In genomic region chr13:48037346-48038173, GRCh38 we compare ENCODE assay signal across 8 cellular contexts. TPM values are rescaled to one million over a fixed set of nuclear protein-coding genes. Genes with fewer than 3 reads are reported as not detected.
A peak's percentile ranks its signal among the peaks of the same experiment; 100 is the strongest.
DNase-seq lines count a peak whose midpoint lies in the region; ATAC-seq and TF ChIP-seq lines count a peak whose summit lies in the region.

Gene NUDT15, plus strand, starts transcription at chr13:48037726. Its CDS starts 21 bp downstream, at chr13:48037747.

- peaks cover 32% of the 10 kb centered on the region for H3K4me1 Mint-ChIP-seq in CD8-positive, alpha-beta T cell (ENCODE audit: low read depth)

- H3K4me3 ChIP-seq in CD8-positive, alpha-beta T cell (ENCODE audit: low read depth, low read length) = peak within 1 kb of the TSS; percentile 96
- H3K4me3 ChIP-seq in liver (ENCODE audit: low read depth in 1 of 3, low read length in 3 of 3) = peak within 1 kb of the TSS; percentile 61 to 88 (median 75)

- no peaks in the 10 kb centered on the region for H3K36me3 ChIP-seq in CD8-positive, alpha-beta T cell (ENCODE audit: insufficient read depth, low read length)
- peaks cover 0 to 12% (median 7%) of the 10 kb centered on the region in 4 donors for H3K36me3 ChIP-seq in liver (ENCODE audit: control insufficient read depth in 4 of 4, insufficient read depth in 3 of 4, low read depth in 1 of 4, low read length in 3 of 4)

- peaks cover 44% of the 10 kb centered on the region for H3K36me3 Mint-ChIP-seq in CD8-positive, alpha-beta T cell

- peak; percentile 88 to 97 (median 94) for DNase-seq in CD8-positive, alpha-beta T cell
- peak; percentile 99 for DNase-seq in NCI-H82 (lab: John Stamatoyannopoulos, UW)
- DNase-seq in activated CD4-positive, alpha-beta T cell treated with anti-CD3 and anti-CD28 coated beads, Interleukin-2, amount 50 U/mL, for 48 hours = peak; percentile 93 to 96
- DNase-seq in dermis microvascular lymphatic vessel endothelial cell (ENCODE audit: low read depth in 2 of 2) = peak; percentile 95 to 96
- peak; percentile 95 for DNase-seq in stimulated activated CD4-positive, alpha-beta T cell treated with anti-CD3 and anti-CD28 coated beads, Interleukin-4, amount 100 ng/mL, for 24 hours

- H3K27me3 Mint-ChIP-seq in CD8-positive, alpha-beta T cell (ENCODE audit: low read depth) = no peaks in the 10 kb centered on the region

- peak within 1 kb of the TSS; percentile 97 for H3K4me3 Mint-ChIP-seq in CD8-positive, alpha-beta T cell

- CTCF ChIA-PET in CD8-positive, alpha-beta T cell (lab: Charles Lee) = interaction anchor here (0.6 to 3.3 kb wide), 21 partner anchors 10 to 730 kb away, joined by 3 to 21 read pairs (median 4); partner anchors contain the start of genes MED4 and RCBTB2

- peak within 1 kb of the TSS; percentile 99 for H3K27ac ChIP-seq in CD8-positive, alpha-beta T cell (ENCODE audit: low read depth, low read length)
- H3K27ac ChIP-seq in liver (ENCODE audit: low read depth in 1 of 2, low read length in 2 of 2) = peak within 1 kb of the TSS; percentile 95 to 97

- H3K9me3 Mint-ChIP-seq in CD8-positive, alpha-beta T cell = no peaks in the 10 kb centered on the region

- TF ChIP-seq RAD21 in liver (IDR thresholded peaks at IDR 0.05) = peak; percentile 75 to 86

- H3K9me3 ChIP-seq in CD8-positive, alpha-beta T cell (ENCODE audit: low read length) = no peaks in the 10 kb centered on the region
- no peaks in the 10 kb centered on the region for H3K9me3 ChIP-seq in liver (ENCODE audit: control insufficient read depth in 4 of 4, low read length in 3 of 4)

- peak within 1 kb of the TSS; percentile 66 to 89 for H3K9ac ChIP-seq in liver (ENCODE audit: low read depth in 1 of 2, low read length in 2 of 2)

- intact Hi-C loops in CD8-positive, alpha-beta T cell (cut with DNase I, micrococcal nuclease) = loop anchor here (1.0 to 5.0 kb wide), 13 partner anchors 36 to 1755 kb away; partner anchors contain the start of genes CAB39L (in 2 of the 2), KPNA3 (in 2 of the 2), MED4 (in 2 of the 2) and SETDB2 (in 2 of the 2)

- under 1% methylated on average over 82 of the region's 82 CpGs for WGBS in liver

- peak; percentile 90 for ATAC-seq in CD8-positive, alpha-beta T cell
- ATAC-seq in GM19438 (IDR thresholded peaks at IDR 0.05; ENCODE audit: low read depth, unreplicated experiment) (peak; percentile 93), HG03575 (IDR thresholded peaks at IDR 0.05; ENCODE audit: extremely low read depth, insufficient number of reproducible peaks, low FRiP score, unreplicated experiment) (peak; percentile 74)

- peaks cover 20% of the 10 kb centered on the region for H3K4me1 ChIP-seq in CD8-positive, alpha-beta T cell (ENCODE audit: insufficient read depth, low read length)
- H3K4me1 ChIP-seq in liver (ENCODE audit: control insufficient read depth in 4 of 4, insufficient read depth in 4 of 4, low read length in 3 of 4) = peaks cover 0 to 11% (median 10%) of the 10 kb centered on the region in 4 donors

- POLR2A ChIA-PET in CD8-positive, alpha-beta T cell (lab: Charles Lee) = interaction anchor here (0.6 to 3.6 kb wide), 20 partner anchors 10 to 1985 kb away, joined by 3 to 40 read pairs (median 4); partner anchors contain the start of genes CAB39L, FNDC3A, ITM2B and MED4

- H3K27ac Mint-ChIP-seq in CD8-positive, alpha-beta T cell = peak within 1 kb of the TSS; percentile 98

- TF ChIP-seq CTCF in CD8-positive, alpha-beta T cell (IDR thresholded peaks at IDR 0.05) = peak; percentile 99
- peak; percentile 98 for TF ChIP-seq CTCF in liver (IDR thresholded peaks at IDR 0.05; ENCODE audit: low read depth, low read length, missing input control)

- no peaks in the 10 kb centered on the region for H3K27me3 ChIP-seq in CD8-positive, alpha-beta T cell (ENCODE audit: insufficient read depth, low read length)
- H3K27me3 ChIP-seq in liver (ENCODE audit: control insufficient read depth in 4 of 4, insufficient read depth in 4 of 4, low read length in 3 of 4) = no peaks in the 10 kb centered on the region

TF ChIP-seq in liver, 16 proteins besides CTCF, POLR2A, EP300 and RAD21:
- TF ChIP-seq YY1 (IDR thresholded peaks at IDR 0.05) (peak; percentile 86), HNF4G (IDR thresholded peaks at IDR 0.05) (no peak), GABPA (IDR thresholded peaks at IDR 0.05 in 1 of 2, conservative IDR thresholded peaks at IDR 0.05 in 1 of 2) (peak; percentile 49 to 91), REST (IDR thresholded peaks at IDR 0.05) (peak; percentile 94), ZBTB33 (IDR thresholded peaks at IDR 0.05) (peak; percentile 88), RXRA (IDR thresholded peaks at IDR 0.05) (peak; percentile 94 to 99), EGR1 (IDR thresholded peaks at IDR 0.05; ENCODE audit: low read depth in 2 of 2) (no peak), NR2F2 (IDR thresholded peaks at IDR 0.05) (peak; percentile 87), MAX (IDR thresholded peaks at IDR 0.05) (peak; percentile 75), ATF3 (IDR thresholded peaks at IDR 0.05) (no peak), HNF4A (conservative IDR thresholded peaks at IDR 0.05) (peak; percentile 22 to 49), FOXA2 (IDR thresholded peaks at IDR 0.05) (no peak), JUND (IDR thresholded peaks at IDR 0.05) (peak; percentile 7 to 50), FOXA1 (IDR thresholded peaks at IDR 0.05) (peak; percentile 17), SP1 (IDR thresholded peaks at IDR 0.05) (peak; percentile 78), TAF1 (conservative IDR thresholded peaks at IDR 0.05) (no peak)
TF ChIP-seq in liver: peak in this region for 11.

RNA-seq across cellular contexts. Expression of gene NUDT15, which starts in this region (rescaled TPM):
- total RNA-seq in CD8-positive, alpha-beta T cell = 10 to 100 TPM; 23.8 to 24.9 TPM
- total RNA-seq in dermis microvascular lymphatic vessel endothelial cell = 15.7 and 28.6 TPM in 2 replicates
- total RNA-seq in liver = 1 to 10 TPM; 6.0 to 7.7 TPM
- polyA plus RNA-seq in liver = 1 to 10 TPM; 6.5 to 7.3 TPM

Comparison
In these comparisons a context has a peak if more than half of its experiments do, and no peak if none do; other contexts are left out.
1. Peak in every context shown above with its lines: DNase-seq, ATAC-seq, H3K4me3 ChIP-seq and H3K27ac ChIP-seq.